Comparison of ENCODE assay signal across 8 cellular contexts in genomic region chr11:65639623-65640482, GRCh38. TPM values are rescaled to one million over a fixed set of nuclear protein-coding genes. Genes with fewer than 3 reads are reported as not detected.
DNase-seq lines count a peak whose midpoint lies in the region; ATAC-seq lines count a peak whose summit lies in the region.

No MANE protein-coding gene starts in this region.

- H3K27ac Mint-ChIP-seq in immature natural killer cell = peak overlapping the region; percentile 99 to 100 (median 100)

- peak overlapping the region in 3 of 5 donors; percentile 28 to 78 (median 73) for H3K9ac ChIP-seq in subcutaneous abdominal adipose tissue (ENCODE audit: low read length in 5 of 5)

- H3K36me3 Mint-ChIP-seq in immature natural killer cell = peaks cover 0 to 20% (median 6%) of the 10 kb centered on the region in 3 donors

- no peaks in the 10 kb centered on the region for H3K9me3 Mint-ChIP-seq in immature natural killer cell

- H3K27ac ChIP-seq in subcutaneous abdominal adipose tissue (ENCODE audit: low read depth, low read length) = peak overlapping the region; percentile 65

- no peaks in the 10 kb centered on the region for H3K9me3 ChIP-seq in subcutaneous abdominal adipose tissue (ENCODE audit: control insufficient read depth in 5 of 5, low read length in 5 of 5)

- peaks cover 0 to 58% (median 49%) of the 10 kb centered on the region in 5 donors for H3K36me3 ChIP-seq in subcutaneous abdominal adipose tissue (ENCODE audit: control insufficient read depth in 5 of 5, insufficient read depth in 5 of 5, low read length in 5 of 5)

- peak overlapping the region in 4 of 5 donors; percentile 15 to 50 (median 44) for H3K4me3 ChIP-seq in subcutaneous abdominal adipose tissue (ENCODE audit: low read depth in 1 of 5, low read length in 5 of 5)

- H3K4me1 Mint-ChIP-seq in immature natural killer cell = peaks cover 68 to 73% of the 10 kb centered on the region in 2 donors

- DNase-seq in DMS153 (lab: John Stamatoyannopoulos, UW) (peak; percentile 47), DMS153 treated with DMSO at 0.1 percent for 48 hours (lab: John Stamatoyannopoulos, UW; ENCODE audit: unreplicated experiment) (no peak), immature natural killer cell (peak; percentile 97), HuH-7.5 (ENCODE audit: low spot score) (no peak)
- DNase-seq in activated CD8-positive, alpha-beta memory T cell treated with anti-CD3 and anti-CD28 coated beads, Interleukin-2, amount 50 U/mL, for 48 hours = peak; percentile 78

- H3K4me3 Mint-ChIP-seq in immature natural killer cell = peak overlapping the region; percentile 91 to 100 (median 92)

- no peaks in the 10 kb centered on the region for H3K27me3 ChIP-seq in subcutaneous abdominal adipose tissue (ENCODE audit: control insufficient read depth in 5 of 5, insufficient read depth in 4 of 5, low read length in 5 of 5)

- ATAC-seq in HG03460 (IDR thresholded peaks at IDR 0.05; ENCODE audit: unreplicated experiment) (peak; percentile 40), HG02623 (IDR thresholded peaks at IDR 0.05; ENCODE audit: unreplicated experiment) (no peak)

- peaks cover 10 to 53% (median 50%) of the 10 kb centered on the region in 5 donors for H3K4me1 ChIP-seq in subcutaneous abdominal adipose tissue (ENCODE audit: control insufficient read depth in 5 of 5, insufficient read depth in 5 of 5, low read length in 5 of 5)

- peaks cover 36 to 58% (median 51%) of the 10 kb centered on the region in 3 donors for H3K27me3 Mint-ChIP-seq in immature natural killer cell (ENCODE audit: low read depth in 3 of 3)

RNA-seq across cellular contexts. Expression of gene SIPA1, which starts 2.0 kb away (rescaled TPM):
- 100 to 1,000 TPM; 166 to 430 (median 222) TPM for polyA plus RNA-seq in immature natural killer cell

RNA-seq across cellular contexts. Expression of gene RELA, which starts 22.9 kb away (rescaled TPM):
- polyA plus RNA-seq in immature natural killer cell = 10 to 100 TPM; 38.5 to 88.4 (median 41.8) TPM

RNA-seq across cellular contexts. Expression of gene PCNX3, which starts 24.3 kb away (rescaled TPM):
- 10 to 100 TPM in 1 of 3 donors, under 1 TPM in 2; 0.14 to 11.7 (median 0.89) TPM for polyA plus RNA-seq in immature natural killer cell

RNA-seq across cellular contexts. Expression of gene MAP3K11, which starts 25.8 kb away (rescaled TPM):
- 10 to 100 TPM; 11.1 to 29.5 (median 12.3) TPM for polyA plus RNA-seq in immature natural killer cell

RNA-seq across cellular contexts. Expression of gene KCNK7, which starts 44.3 kb away (rescaled TPM):
- not detected for polyA plus RNA-seq in immature natural killer cell

Comparison
In these comparisons a context has a peak if more than half of its experiments do, and no peak if none do; other contexts are left out.
1. DNase-seq: peak in DMS153 (single experiment), activated CD8-positive, alpha-beta memory T cell treated with anti-CD3 and anti-CD28 coated beads, Interleukin-2, amount 50 U/mL, for 48 hours (single experiment) and immature natural killer cell (3 of 3); none in DMS153 treated with DMSO at 0.1 percent for 48 hours (single experiment) and HuH-7.5 (single experiment).